Comparison of ENCODE assay signal across 22 cellular contexts in the genomic region with DNA sequence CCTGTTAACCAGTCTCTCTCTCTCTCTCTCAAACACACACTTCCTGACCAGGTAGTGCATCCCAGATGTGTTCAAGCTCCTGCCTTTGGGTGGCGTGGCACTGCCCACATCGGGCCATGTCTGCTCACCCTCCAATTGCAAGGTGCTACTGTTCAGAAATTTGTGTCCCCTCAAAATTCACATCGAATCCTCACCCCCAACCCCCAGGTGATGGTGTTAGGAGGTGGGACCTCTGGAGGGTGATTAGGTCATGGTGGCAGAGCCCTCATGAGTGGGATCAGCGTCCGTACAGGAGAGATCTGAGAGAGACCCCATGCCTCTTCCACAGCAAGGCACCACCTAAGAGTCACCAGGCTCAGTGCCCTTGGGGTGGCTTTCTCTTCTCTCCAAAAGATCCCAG. TPM values are rescaled to one million over a fixed set of nuclear protein-coding genes. Genes with fewer than 3 reads are reported as not detected.
"Had no signal": no experiment of that assay in that cellular context is flagged by ENCODE, and none has a peak within 500 bp of the region (broad histone marks: within the 10 kb centered on the region; RNA-seq: fewer than 3 reads in every experiment).

No MANE protein-coding gene starts in this region.

- H3K36me3 Mint-ChIP-seq: natural killer cell had no signal

- DNase-seq: activated T-cell treated with anti-CD3 and anti-CD28 coated beads for 4 hours; amygdala; body of pancreas; effector memory CD8-positive, alpha-beta T cell; foreskin fibroblast; left colon; stimulated activated CD4-positive, alpha-beta T cell treated with anti-CD3 and anti-CD28 coated beads, Interleukin-2, amount 100 ng/mL, for 24 hours; SW 1271; trophoblast cell had no signal

- H3K4me1 ChIP-seq: body of pancreas, lower lobe of right lung, parathyroid adenoma had no signal

- H3K9me3 ChIP-seq: body of pancreas, lower lobe of right lung, neutrophil had no signal

- H3K27ac Mint-ChIP-seq: activated naive CD8-positive, alpha-beta T cell; natural killer cell; stimulated activated naive CD8-positive, alpha-beta T cell treated with anti-CD3 and anti-CD28 coated beads, Interleukin-15, Interleukin-2, amounts not matched to agents 100 ng/mL and 50 ng/mL, for 24 hours had no signal

- H3K9me3 Mint-ChIP-seq: effector memory CD8-positive, alpha-beta T cell; natural killer cell; stimulated activated naive CD8-positive, alpha-beta T cell treated with anti-CD3 and anti-CD28 coated beads, Interleukin-15, Interleukin-2, amounts not matched to agents 100 ng/mL and 50 ng/mL, for 24 hours had no signal

- H3K27me3 ChIP-seq: body of pancreas, neutrophil had no signal

- H3K9ac ChIP-seq: parathyroid adenoma had no signal

- H3K4me3 ChIP-seq: body of pancreas, lower lobe of right lung had no signal

- H3K4me3 Mint-ChIP-seq: activated naive CD8-positive, alpha-beta T cell; effector memory CD8-positive, alpha-beta T cell; natural killer cell; stimulated activated naive CD8-positive, alpha-beta T cell treated with anti-CD3 and anti-CD28 coated beads, Interleukin-15, Interleukin-2, amounts not matched to agents 100 ng/mL and 50 ng/mL, for 24 hours had no signal

- ATAC-seq: effector memory CD8-positive, alpha-beta T cell; left colon; lower lobe of right lung; natural killer cell; Right ventricle myocardium inferior had no signal

- H3K27ac ChIP-seq: body of pancreas, epithelial cell of prostate, lower lobe of right lung, neutrophil, parathyroid adenoma had no signal

- H3K27me3 Mint-ChIP-seq: activated naive CD8-positive, alpha-beta T cell; effector memory CD8-positive, alpha-beta T cell; stimulated activated naive CD8-positive, alpha-beta T cell treated with anti-CD3 and anti-CD28 coated beads, Interleukin-15, Interleukin-2, amounts not matched to agents 100 ng/mL and 50 ng/mL, for 24 hours had no signal

RNA-seq across cellular contexts. Expression of a gene that starts 13.1 kb away (rescaled TPM):
- total RNA-seq: body of pancreas; cardiac septum; dermis microvascular lymphatic vessel endothelial cell; glomerular endothelial cell; left colon; lower lobe of right lung; natural killer cell; renal cortical epithelial cell; Right ventricle myocardium inferior; T-helper 2 cell treated with Interferon-gamma antibody and Interleukin-4, amounts not matched to agents 100 ng/mL and 5 ng/mL, for 36 hours had no signal
